In genomic region chr6:112437053-112437452, GRCh38 we compare ENCODE assay signal across 24 cellular contexts.
"Had no signal": no experiment of that assay in that cellular context is flagged by ENCODE, and none has a peak within 500 bp of the region (broad histone marks: within the 10 kb centered on the region; RNA-seq: fewer than 3 reads in every experiment).

No MANE protein-coding gene starts in this region.

- H3K27me3 Mint-ChIP-seq: brain; natural killer cell treated with Interleukin-12 subunit alpha and Interleukin-12 subunit beta and Interleukin-15 and Interleukin-18, amount 100 ng/mL, for 72 hours; T-helper 17 cell had no signal

- H3K4me1 Mint-ChIP-seq: T-helper 17 cell had no signal

- H3K9me3 Mint-ChIP-seq: brain; natural killer cell treated with Interleukin-12 subunit alpha and Interleukin-12 subunit beta and Interleukin-15 and Interleukin-18, amount 100 ng/mL, for 72 hours had no signal

- H3K4me3 Mint-ChIP-seq: activated naive CD8-positive, alpha-beta T cell; brain; natural killer cell treated with Interleukin-12 subunit alpha and Interleukin-12 subunit beta and Interleukin-15 and Interleukin-18, amount 100 ng/mL, for 72 hours; T-helper 17 cell had no signal

- H3K27ac Mint-ChIP-seq: activated naive CD8-positive, alpha-beta T cell; natural killer cell treated with Interleukin-12 subunit alpha and Interleukin-12 subunit beta and Interleukin-15 and Interleukin-18, amount 100 ng/mL, for 72 hours; T-helper 17 cell had no signal

- DNase-seq: activated CD4-positive, alpha-beta T cell treated with anti-CD3 and anti-CD28 coated beads for 48 hours; activated CD4-positive, alpha-beta T cell treated with anti-CD3 and anti-CD28 coated beads, Interleukin-2, amount 50 U/mL, for 48 hours; activated CD8-positive, alpha-beta memory T cell treated with anti-CD3 and anti-CD28 coated beads for 24 hours; activated effector memory CD4-positive, alpha-beta T cell treated with Interleukin-2 at 50 U/mL for 16 hours; activated naive CD4-positive, alpha-beta T cell treated with Interleukin-2 at 50 U/mL for 16 hours; aorta; dorsolateral prefrontal cortex; head of caudate nucleus; hippocampal formation; left cardiac atrium; mammary epithelial cell; occipital lobe; psoas muscle; stimulated activated CD4-positive, alpha-beta T cell treated with anti-CD3 and anti-CD28 coated beads, Interleukin-15, amount 100 ng/mL, for 24 hours; stimulated activated CD4-positive, alpha-beta T cell treated with anti-CD3 and anti-CD28 coated beads, Interleukin-2, amount 100 ng/mL, for 24 hours; stimulated activated naive CD4-positive, alpha-beta T cell; T-helper 17 cell; T1000; WERI-Rb-1 had no signal

- ATAC-seq: activated CD4-positive, CD25-positive, alpha-beta regulatory T cell treated with anti-CD3 and anti-CD28 coated beads, Interleukin-2, amount 50 U/mL, for 24 hours; esophagus mucosa; natural killer cell treated with Interleukin-12 subunit alpha and Interleukin-12 subunit beta and Interleukin-15 and Interleukin-18, amount 100 ng/mL, for 72 hours; psoas muscle; T-helper 17 cell had no signal
